In genomic region chr15:90686435-90687218, GRCh38 we compare ENCODE assay signal across 8 cellular contexts. TPM values are rescaled to one million over a fixed set of nuclear protein-coding genes. Genes with fewer than 3 reads are reported as not detected.
DNase-seq lines count a peak whose midpoint lies in the region; ATAC-seq, FAIRE-seq and TF ChIP-seq lines count a peak whose summit lies in the region.

No MANE protein-coding gene starts in this region.

- H3K36me3 Mint-ChIP-seq in CD14-positive monocyte (no peaks in the 10 kb centered on the region), T-cell (no peaks in the 10 kb centered on the region)

- H3K36me3 ChIP-seq in kidney (ENCODE audit: control insufficient read depth in 1 of 2, insufficient read depth in 2 of 2, low read length in 2 of 2): no peaks in the 10 kb centered on the region

- POLR2A ChIA-PET in T-cell (lab: Charles Lee) (interaction anchor here in 1 of 2 donors (0.6 kb wide), 1 partner anchor 270 kb away, joined by 3 read pairs; no protein-coding TSS in a partner anchor), HEK293T (lab: Yijun Ruan, JAX) (interaction anchor here (2.0 kb wide), 1 partner anchor 31 kb away, joined by 6 read pairs; the partner anchor contains the start of gene BLM)

- no peak overlapping the region for H3K4me3 ChIP-seq in kidney (ENCODE audit: low read length in 2 of 2)

- no peak for FAIRE-seq in kidney (lab: Jason Lieb, UNC)

- TF ChIP-seq CTCF in CD14-positive monocyte (IDR thresholded peaks at IDR 0.05): no peak
- no peak for TF ChIP-seq CTCF in kidney (IDR thresholded peaks at IDR 0.05; ENCODE audit: borderline replicate concordance, extremely low read depth, insufficient read depth)

- H3K27ac Mint-ChIP-seq in CD14-positive monocyte: peak overlapping the region in 6 of 7 donors; percentile 14 to 76 (median 39)
- H3K27ac Mint-ChIP-seq in T-cell: peak overlapping the region; percentile 71 to 73

- H3K4me1 Mint-ChIP-seq in CD14-positive monocyte (peaks cover 18% of the 10 kb centered on the region), T-cell (peaks cover 30 to 42% (median 32%) of the 10 kb centered on the region in 3 donors)

- intact Hi-C loops in CD14-positive monocyte (cut with micrococcal nuclease): no loop called here
- intact Hi-C loops in kidney (cut with DNase I): no loop called here

- CTCF ChIA-PET in T-cell (lab: Charles Lee): interaction anchor here in 1 of 2 donors (1.0 to 1.6 kb wide), 3 partner anchors 22 to 39 kb away, joined by 3 to 5 read pairs (median 4); partner anchors contain the start of gene BLM
- CTCF ChIA-PET in HEK293T (lab: Yijun Ruan, JAX): no interaction called here

- H3K9ac ChIP-seq in kidney (ENCODE audit: low read length in 2 of 2): no peak overlapping the region

- no peak overlapping the region for H3K27ac ChIP-seq in kidney (ENCODE audit: low read depth in 2 of 2, low read length in 2 of 2)

- ATAC-seq in GM19023 (IDR thresholded peaks at IDR 0.05; ENCODE audit: unreplicated experiment) (peak; percentile 82), HG03066 (IDR thresholded peaks at IDR 0.05; ENCODE audit: low read depth, unreplicated experiment) (peak; percentile 68), T-cell (replicated peaks in 1 of 4) (peak; percentile 94 to 98 (median 98))

- H3K4me3 Mint-ChIP-seq in CD14-positive monocyte: no peak overlapping the region
- H3K4me3 Mint-ChIP-seq in T-cell: peak overlapping the region in 1 of 3 donors; percentile 54

- no peaks in the 10 kb centered on the region for H3K9me3 ChIP-seq in kidney (ENCODE audit: control insufficient read depth in 1 of 2, low read length in 2 of 2)

- peaks cover 0 to 7% (median 2%) of the 10 kb centered on the region in 7 donors for H3K9me3 Mint-ChIP-seq in CD14-positive monocyte
- no peaks in the 10 kb centered on the region for H3K9me3 Mint-ChIP-seq in T-cell

- H3K4me1 ChIP-seq in kidney (ENCODE audit: control insufficient read depth in 1 of 2, insufficient read depth in 1 of 2, low read depth in 1 of 2, low read length in 2 of 2): no peaks in the 10 kb centered on the region

- DNase-seq in CD14-positive monocyte (ENCODE audit: low spot score) (no peak), T-cell (peak in 17 of 34 experiments; percentile 4 to 55 (median 17)), HEK293T (ENCODE audit: extremely low spot score) (no peak), cerebellar nuclear complex (lab: John Stamatoyannopoulos, UW) (no peak), kidney (no peak), NCI-H446 treated with DMSO at 0.1 percent for 48 hours (lab: John Stamatoyannopoulos, UW) (no peak)

- H3K27me3 Mint-ChIP-seq in CD14-positive monocyte (ENCODE audit: low read depth in 3 of 3): peaks cover 0 to 2% (median 0%) of the 10 kb centered on the region in 3 donors
- H3K27me3 Mint-ChIP-seq in T-cell: no peaks in the 10 kb centered on the region

TF ChIP-seq in HEK293T, 16 proteins besides CTCF, POLR2A, EP300 and RAD21:
- TF ChIP-seq SP1 (IDR thresholded peaks at IDR 0.05): no peak
- TF ChIP-seq SUZ12 (IDR thresholded peaks at IDR 0.05): no peak
- no peak for TF ChIP-seq L3MBTL2 (conservative IDR thresholded peaks at IDR 0.05)
- no peak for TF ChIP-seq NFRKB (IDR thresholded peaks at IDR 0.05)
- TF ChIP-seq, protein P1, sequence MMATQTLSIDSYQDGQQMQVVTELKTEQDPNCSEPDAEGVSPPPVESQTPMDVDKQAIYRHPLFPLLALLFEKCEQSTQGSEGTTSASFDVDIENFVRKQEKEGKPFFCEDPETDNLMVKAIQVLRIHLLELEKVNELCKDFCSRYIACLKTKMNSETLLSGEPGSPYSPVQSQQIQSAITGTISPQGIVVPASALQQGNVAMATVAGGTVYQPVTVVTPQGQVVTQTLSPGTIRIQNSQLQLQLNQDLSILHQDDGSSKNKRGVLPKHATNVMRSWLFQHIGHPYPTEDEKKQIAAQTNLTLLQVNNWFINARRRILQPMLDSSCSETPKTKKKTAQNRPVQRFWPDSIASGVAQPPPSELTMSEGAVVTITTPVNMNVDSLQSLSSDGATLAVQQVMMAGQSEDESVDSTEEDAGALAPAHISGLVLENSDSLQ (IDR thresholded peaks at IDR 0.05): no peak
- no peak for TF ChIP-seq FOXK2 (IDR thresholded peaks at IDR 0.05)
- TF ChIP-seq ELF4 (IDR thresholded peaks at IDR 0.05): no peak
- no peak for TF ChIP-seq HDGF (IDR thresholded peaks at IDR 0.05; ENCODE audit: borderline replicate concordance)

RNA-seq across cellular contexts. Expression of gene BLM, which starts 30.5 kb away (rescaled TPM):
- polyA plus RNA-seq in CD14-positive monocyte (1 to 10 TPM in 1 of 2 donors, under 1 TPM in 1; 0.69 to 2.3 TPM), kidney (ENCODE audit: insufficient read depth, low read depth, low replicate concordance) (1.1 TPM)
- total RNA-seq in T-cell (1 to 10 TPM; 4.9 to 9.4 (median 6.2) TPM), kidney (2.8 TPM)
